Comparison of ENCODE assay signal across 14 cellular contexts in genomic region chr4:26576171-26576829, GRCh38. TPM values are rescaled to one million over a fixed set of nuclear protein-coding genes. Genes with fewer than 3 reads are reported as not detected.
DNase-seq lines count a peak whose midpoint lies in the region; ATAC-seq, FAIRE-seq and TF ChIP-seq lines count a peak whose summit lies in the region.
"Had no signal": no experiment of that assay in that cellular context is flagged by ENCODE, and none has a peak within 500 bp of the region (broad histone marks: within the 10 kb centered on the region; RNA-seq: fewer than 3 reads in every experiment).

No MANE protein-coding gene starts in this region.

- H3K27ac ChIP-seq in A673 (ENCODE audit: low read depth, low read length, poor library complexity, severe bottlenecking) (no peak overlapping the region), kidney (ENCODE audit: low read depth in 2 of 2, low read length in 2 of 2) (peak overlapping the region; percentile 6 to 76)
- H3K27ac ChIP-seq: psoas muscle had no signal

- POLR2A ChIA-PET in A673 (lab: Charles Lee; ENCODE audit: low non-redundant PET), result no interaction called here

- intact Hi-C loops in A673 (cut with micrococcal nuclease; ENCODE audit: unreplicated experiment) (no loop called here), kidney (cut with DNase I) (no loop called here)

- peaks cover 21% of the 10 kb centered on the region for H3K4me1 ChIP-seq in A673 (ENCODE audit: insufficient read depth, low read length, poor library complexity, severe bottlenecking)
- H3K4me1 ChIP-seq in kidney (ENCODE audit: control insufficient read depth in 1 of 2, insufficient read depth in 1 of 2, low read depth in 1 of 2, low read length in 2 of 2), result peaks cover 0 to 5% of the 10 kb centered on the region in 2 donors
- H3K4me1 ChIP-seq: psoas muscle had no signal

- H3K4me3 ChIP-seq in A673 (ENCODE audit: low read depth, low read length, poor library complexity, severe bottlenecking), result no peak overlapping the region
- H3K4me3 ChIP-seq in cardiac fibroblast (replicated peaks in 1 of 2; ENCODE audit: low read depth in 2 of 2, low read length in 2 of 2), result no peak overlapping the region
- peak overlapping the region; percentile 30 to 68 for H3K4me3 ChIP-seq in kidney (ENCODE audit: low read length in 2 of 2)
- H3K4me3 ChIP-seq: psoas muscle had no signal

- H3K36me3 ChIP-seq in A673 (ENCODE audit: insufficient read depth, low read length, poor library complexity, severe bottlenecking) (no peaks in the 10 kb centered on the region), kidney (ENCODE audit: control insufficient read depth in 1 of 2, insufficient read depth in 2 of 2, low read length in 2 of 2) (no peaks in the 10 kb centered on the region)

- DNase-seq in A673 (ENCODE audit: low spot score), result peak; percentile 49
- peak; percentile 15 for DNase-seq in HuH-7 (ENCODE audit: low spot score)
- DNase-seq in cardiac fibroblast (ENCODE audit: low read depth in 2 of 2), result peak; percentile 54 to 79
- DNase-seq in kidney, result no peak
- DNase-seq in NAMALWA (ENCODE audit: low spot score), result no peak
- DNase-seq in NCI-H128 (lab: John Stamatoyannopoulos, UW; ENCODE audit: unreplicated experiment), result no peak
- DNase-seq: midbrain; NCI-H226; psoas muscle; stimulated activated CD4-positive, alpha-beta T cell treated with anti-CD3 and anti-CD28 coated beads, Interleukin-4, amount 100 ng/mL, for 24 hours had no signal

- peak overlapping the region in 1 of 2 donors; percentile 30 for H3K9ac ChIP-seq in kidney (ENCODE audit: low read length in 2 of 2)

- H3K9me3 ChIP-seq in A673 (ENCODE audit: low read depth, low read length, poor library complexity, severe bottlenecking) (no peaks in the 10 kb centered on the region), kidney (ENCODE audit: control insufficient read depth in 1 of 2, low read length in 2 of 2) (no peaks in the 10 kb centered on the region)
- H3K9me3 ChIP-seq: psoas muscle had no signal

- no peak for FAIRE-seq in kidney (lab: Jason Lieb, UNC)
- FAIRE-seq: GM12891 had no signal

- CTCF ChIA-PET in A673 (lab: Charles Lee), result no interaction called here

- no TSS peak for BruUV-seq in A673 (replicated peaks; lab: Mats Ljungman, UMichigan)

- ATAC-seq in GM21390 (IDR thresholded peaks at IDR 0.05; ENCODE audit: unreplicated experiment) (no peak), GM21717 (IDR thresholded peaks at IDR 0.05; ENCODE audit: unreplicated experiment) (no peak)
- ATAC-seq: psoas muscle; stimulated activated memory B cell treated with anti-CD40 and anti-IgM and Interleukin-4, amounts not matched to agents 10 μg/mL and 1 μg/mL and 100 μg/mL, for 72 hours had no signal

- no peaks in the 10 kb centered on the region for H3K27me3 ChIP-seq in A673 (replicated peaks; ENCODE audit: insufficient read depth, low read depth, low read length, poor library complexity)

- TF ChIP-seq CTCF in A673 (conservative IDR thresholded peaks at IDR 0.05; ENCODE audit: low read depth, low read length) (no peak), cardiac fibroblast (IDR thresholded peaks at IDR 0.05; ENCODE audit: low read depth, low read length) (no peak), kidney (IDR thresholded peaks at IDR 0.05; ENCODE audit: borderline replicate concordance, extremely low read depth, insufficient read depth) (no peak)

RNA-seq across cellular contexts. Expression of gene TBC1D19, which starts 7.6 kb away (rescaled TPM):
- total RNA-seq in A673 (2021), result 9.9 and 10.9 TPM in 2 replicates
- 19.1 TPM for total RNA-seq in kidney
- polyA plus RNA-seq in kidney (ENCODE audit: insufficient read depth, low read depth, low replicate concordance), result 10.8 TPM

Comparison
In these comparisons a context has a peak if more than half of its experiments do, and no peak if none do; other contexts are left out.
1. DNase-seq: peak in A673 (single experiment), HuH-7 (single experiment) and cardiac fibroblast (2 of 2); none in kidney (single experiment), NAMALWA (single experiment) and NCI-H128 (single experiment).
2. H3K4me3 ChIP-seq: peak in kidney (2 of 2); none in A673 (single experiment) and cardiac fibroblast (0 of 2).